1 cellular context compared by ENCODE assay signal in the genomic region with DNA sequence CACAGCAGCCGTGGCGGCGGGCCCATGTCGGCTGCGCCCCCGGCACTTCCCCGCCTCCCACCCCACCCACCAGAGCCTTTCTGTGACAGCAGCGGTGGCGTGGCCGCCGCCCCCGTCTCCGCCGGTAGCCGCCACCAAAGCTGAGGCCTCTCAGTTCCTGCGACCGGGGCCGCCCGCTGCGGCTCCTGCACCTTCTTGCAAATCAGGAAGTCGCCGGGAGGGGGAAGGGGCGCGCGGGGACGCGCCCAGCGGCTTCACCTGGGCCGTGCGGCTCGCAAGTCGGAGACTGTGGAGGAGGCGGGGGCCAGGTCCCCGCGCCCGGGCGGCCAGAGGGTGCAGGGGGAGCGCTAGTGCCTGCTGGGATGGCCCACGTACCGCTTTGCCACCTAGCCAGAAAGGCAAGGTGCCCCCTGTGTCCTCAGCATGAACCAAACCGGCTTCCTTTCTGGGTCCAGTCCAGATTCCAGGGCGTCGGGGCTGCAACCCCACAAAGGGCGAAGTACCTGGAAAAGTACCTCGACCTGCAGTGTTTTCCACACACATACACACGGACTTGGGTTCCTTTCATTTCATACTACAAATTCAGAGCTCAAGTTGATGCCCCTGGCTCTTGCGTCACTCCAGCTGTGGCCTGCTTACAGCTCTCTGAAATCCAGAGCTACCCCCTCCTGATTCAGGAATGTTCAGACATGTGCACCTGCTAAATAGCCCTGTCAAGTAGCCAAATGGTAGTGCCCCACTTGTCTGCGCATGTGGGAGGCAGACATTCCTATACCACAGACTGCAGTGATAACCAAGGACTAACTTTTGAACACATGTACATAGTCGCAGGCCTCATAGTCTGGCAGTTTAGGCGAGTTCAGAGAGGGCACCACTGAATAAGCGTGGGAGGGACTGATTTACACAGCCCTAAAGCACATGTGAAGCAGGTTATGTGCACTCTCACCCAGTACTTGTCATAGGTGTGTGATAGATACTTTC.
TF ChIP-seq lines count a peak whose summit lies in the region.

A gene with protein sequence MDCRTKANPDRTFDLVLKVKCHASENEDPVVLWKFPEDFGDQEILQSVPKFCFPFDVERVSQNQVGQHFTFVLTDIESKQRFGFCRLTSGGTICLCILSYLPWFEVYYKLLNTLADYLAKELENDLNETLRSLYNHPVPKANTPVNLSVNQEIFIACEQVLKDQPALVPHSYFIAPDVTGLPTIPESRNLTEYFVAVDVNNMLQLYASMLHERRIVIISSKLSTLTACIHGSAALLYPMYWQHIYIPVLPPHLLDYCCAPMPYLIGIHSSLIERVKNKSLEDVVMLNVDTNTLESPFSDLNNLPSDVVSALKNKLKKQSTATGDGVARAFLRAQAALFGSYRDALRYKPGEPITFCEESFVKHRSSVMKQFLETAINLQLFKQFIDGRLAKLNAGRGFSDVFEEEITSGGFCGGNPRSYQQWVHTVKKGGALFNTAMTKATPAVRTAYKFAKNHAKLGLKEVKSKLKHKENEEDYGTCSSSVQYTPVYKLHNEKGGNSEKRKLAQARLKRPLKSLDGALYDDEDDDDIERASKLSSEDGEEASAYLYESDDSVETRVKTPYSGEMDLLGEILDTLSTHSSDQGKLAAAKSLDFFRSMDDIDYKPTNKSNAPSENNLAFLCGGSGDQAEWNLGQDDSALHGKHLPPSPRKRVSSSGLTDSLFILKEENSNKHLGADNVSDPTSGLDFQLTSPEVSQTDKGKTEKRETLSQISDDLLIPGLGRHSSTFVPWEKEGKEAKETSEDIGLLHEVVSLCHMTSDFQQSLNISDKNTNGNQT (minus strand): TSS at position 199 of the 981 bp plus-strand sequence. CDS start 325 bp downstream, outside the sequence.

TF ChIP-seq in K562, 482 proteins besides CTCF, POLR2A, EP300 and RAD21 (continued from another document and continues in another):
- TF ChIP-seq, protein P1, sequence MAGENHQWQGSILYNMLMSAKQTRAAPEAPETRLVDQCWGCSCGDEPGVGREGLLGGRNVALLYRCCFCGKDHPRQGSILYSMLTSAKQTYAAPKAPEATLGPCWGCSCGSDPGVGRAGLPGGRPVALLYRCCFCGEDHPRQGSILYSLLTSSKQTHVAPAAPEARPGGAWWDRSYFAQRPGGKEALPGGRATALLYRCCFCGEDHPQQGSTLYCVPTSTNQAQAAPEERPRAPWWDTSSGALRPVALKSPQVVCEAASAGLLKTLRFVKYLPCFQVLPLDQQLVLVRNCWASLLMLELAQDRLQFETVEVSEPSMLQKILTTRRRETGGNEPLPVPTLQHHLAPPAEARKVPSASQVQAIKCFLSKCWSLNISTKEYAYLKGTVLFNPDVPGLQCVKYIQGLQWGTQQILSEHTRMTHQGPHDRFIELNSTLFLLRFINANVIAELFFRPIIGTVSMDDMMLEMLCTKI (IDR thresholded peaks at IDR 0.05; ENCODE audit: partially characterized antibody): no peak
- TF ChIP-seq, protein P2, sequence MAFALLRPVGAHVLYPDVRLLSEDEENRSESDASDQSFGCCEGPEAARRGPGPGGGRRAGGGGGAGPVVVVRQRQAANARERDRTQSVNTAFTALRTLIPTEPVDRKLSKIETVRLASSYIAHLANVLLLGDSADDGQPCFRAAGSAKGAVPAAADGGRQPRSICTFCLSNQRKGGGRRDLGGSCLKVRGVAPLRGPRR (CRISPR knock-in tag; IDR thresholded peaks at IDR 0.05): no peak
- TF ChIP-seq, protein P3, sequence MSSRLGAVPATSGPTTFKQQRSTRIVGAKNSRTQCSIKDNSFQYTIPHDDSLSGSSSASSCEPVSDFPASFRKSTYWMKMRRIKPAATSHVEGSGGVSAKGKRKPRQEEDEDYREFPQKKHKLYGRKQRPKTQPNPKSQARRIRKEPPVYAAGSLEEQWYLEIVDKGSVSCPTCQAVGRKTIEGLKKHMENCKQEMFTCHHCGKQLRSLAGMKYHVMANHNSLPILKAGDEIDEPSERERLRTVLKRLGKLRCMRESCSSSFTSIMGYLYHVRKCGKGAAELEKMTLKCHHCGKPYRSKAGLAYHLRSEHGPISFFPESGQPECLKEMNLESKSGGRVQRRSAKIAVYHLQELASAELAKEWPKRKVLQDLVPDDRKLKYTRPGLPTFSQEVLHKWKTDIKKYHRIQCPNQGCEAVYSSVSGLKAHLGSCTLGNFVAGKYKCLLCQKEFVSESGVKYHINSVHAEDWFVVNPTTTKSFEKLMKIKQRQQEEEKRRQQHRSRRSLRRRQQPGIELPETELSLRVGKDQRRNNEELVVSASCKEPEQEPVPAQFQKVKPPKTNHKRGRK (tag; IDR thresholded peaks at IDR 0.05): no peak
- TF ChIP-seq, protein P4, sequence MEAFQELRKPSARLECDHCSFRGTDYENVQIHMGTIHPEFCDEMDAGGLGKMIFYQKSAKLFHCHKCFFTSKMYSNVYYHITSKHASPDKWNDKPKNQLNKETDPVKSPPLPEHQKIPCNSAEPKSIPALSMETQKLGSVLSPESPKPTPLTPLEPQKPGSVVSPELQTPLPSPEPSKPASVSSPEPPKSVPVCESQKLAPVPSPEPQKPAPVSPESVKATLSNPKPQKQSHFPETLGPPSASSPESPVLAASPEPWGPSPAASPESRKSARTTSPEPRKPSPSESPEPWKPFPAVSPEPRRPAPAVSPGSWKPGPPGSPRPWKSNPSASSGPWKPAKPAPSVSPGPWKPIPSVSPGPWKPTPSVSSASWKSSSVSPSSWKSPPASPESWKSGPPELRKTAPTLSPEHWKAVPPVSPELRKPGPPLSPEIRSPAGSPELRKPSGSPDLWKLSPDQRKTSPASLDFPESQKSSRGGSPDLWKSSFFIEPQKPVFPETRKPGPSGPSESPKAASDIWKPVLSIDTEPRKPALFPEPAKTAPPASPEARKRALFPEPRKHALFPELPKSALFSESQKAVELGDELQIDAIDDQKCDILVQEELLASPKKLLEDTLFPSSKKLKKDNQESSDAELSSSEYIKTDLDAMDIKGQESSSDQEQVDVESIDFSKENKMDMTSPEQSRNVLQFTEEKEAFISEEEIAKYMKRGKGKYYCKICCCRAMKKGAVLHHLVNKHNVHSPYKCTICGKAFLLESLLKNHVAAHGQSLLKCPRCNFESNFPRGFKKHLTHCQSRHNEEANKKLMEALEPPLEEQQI (IDR thresholded peaks at IDR 0.05): no peak
- TF ChIP-seq RBM25 (IDR thresholded peaks at IDR 0.05; ENCODE audit: low read depth, low read length, severe bottlenecking) (no peak), MBD2 (IDR thresholded peaks at IDR 0.05; ENCODE audit: borderline replicate concordance, low read depth) (peak; percentile 48; the same call in 1 of the 2 replicates), NCOR1 (IDR thresholded peaks at IDR 0.05) (peak; percentile 64), ZNF75A (CRISPR knock-in tag; IDR thresholded peaks at IDR 0.05) (no peak), NR3C1 (CRISPR knock-in tag; IDR thresholded peaks at IDR 0.05) (peak; percentile 5; the same call in 1 of the 2 replicates), FOXA3 (CRISPR knock-in tag; conservative IDR thresholded peaks at IDR 0.05 in 1 of 2, IDR thresholded peaks at IDR 0.05 in 1 of 2) (0 out of 4 replicates have a peak, but pooled peaks of 1 of the 2 experiments have one; percentile 1), NFE2 (IDR thresholded peaks at IDR 0.05; ENCODE audit: low read depth) (no peak), ZNF699 (CRISPR knock-in tag; IDR thresholded peaks at IDR 0.05; ENCODE audit: insufficient replicate concordance) (no peak), NCOA6 (IDR thresholded peaks at IDR 0.05) (no peak), RBM34 (IDR thresholded peaks at IDR 0.05; ENCODE audit: borderline replicate concordance, insufficient read depth, low read length) (no peak), DMBX1 (CRISPR knock-in tag; IDR thresholded peaks at IDR 0.05; ENCODE audit: borderline replicate concordance) (peak; percentile 53), ZNF232 (CRISPR knock-in tag; IDR thresholded peaks at IDR 0.05) (no peak), BRD9 (IDR thresholded peaks at IDR 0.05; ENCODE audit: low read depth, partially characterized antibody) (no peak), EWSR1 (IDR thresholded peaks at IDR 0.05; ENCODE audit: borderline replicate concordance, low read depth, partially characterized antibody) (no peak), ZNF217 (CRISPR knock-in tag; IDR thresholded peaks at IDR 0.05) (no peak), HDAC3 (IDR thresholded peaks at IDR 0.05; ENCODE audit: borderline replicate concordance, partially characterized antibody) (peak; percentile 41), OTX1 (CRISPR knock-in tag; IDR thresholded peaks at IDR 0.05) (no peak), ZNF134 (CRISPR knock-in tag; conservative IDR thresholded peaks at IDR 0.05) (no peak), SMAD4 (CRISPR knock-in tag; conservative IDR thresholded peaks at IDR 0.05) (peak; percentile 53; the same call in 1 of the 2 replicates), TEAD1 (CRISPR knock-in tag; IDR thresholded peaks at IDR 0.05) (no peak; a peak in 1 of 4 replicates), NUFIP1 (IDR thresholded peaks at IDR 0.05; ENCODE audit: partially characterized antibody) (no peak), XRCC5 (IDR thresholded peaks at IDR 0.05; ENCODE audit: low read depth, low read length) (no peak), CTBP1 (IDR thresholded peaks at IDR 0.05; ENCODE audit: borderline replicate concordance) (peak; percentile 55; the same call in 1 of the 2 replicates)
- TF ChIP-seq, protein P5, sequence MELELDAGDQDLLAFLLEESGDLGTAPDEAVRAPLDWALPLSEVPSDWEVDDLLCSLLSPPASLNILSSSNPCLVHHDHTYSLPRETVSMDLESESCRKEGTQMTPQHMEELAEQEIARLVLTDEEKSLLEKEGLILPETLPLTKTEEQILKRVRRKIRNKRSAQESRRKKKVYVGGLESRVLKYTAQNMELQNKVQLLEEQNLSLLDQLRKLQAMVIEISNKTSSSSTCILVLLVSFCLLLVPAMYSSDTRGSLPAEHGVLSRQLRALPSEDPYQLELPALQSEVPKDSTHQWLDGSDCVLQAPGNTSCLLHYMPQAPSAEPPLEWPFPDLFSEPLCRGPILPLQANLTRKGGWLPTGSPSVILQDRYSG (tag; conservative IDR thresholded peaks at IDR 0.05; ENCODE audit: low read depth): no peak
- TF ChIP-seq, protein P6, sequence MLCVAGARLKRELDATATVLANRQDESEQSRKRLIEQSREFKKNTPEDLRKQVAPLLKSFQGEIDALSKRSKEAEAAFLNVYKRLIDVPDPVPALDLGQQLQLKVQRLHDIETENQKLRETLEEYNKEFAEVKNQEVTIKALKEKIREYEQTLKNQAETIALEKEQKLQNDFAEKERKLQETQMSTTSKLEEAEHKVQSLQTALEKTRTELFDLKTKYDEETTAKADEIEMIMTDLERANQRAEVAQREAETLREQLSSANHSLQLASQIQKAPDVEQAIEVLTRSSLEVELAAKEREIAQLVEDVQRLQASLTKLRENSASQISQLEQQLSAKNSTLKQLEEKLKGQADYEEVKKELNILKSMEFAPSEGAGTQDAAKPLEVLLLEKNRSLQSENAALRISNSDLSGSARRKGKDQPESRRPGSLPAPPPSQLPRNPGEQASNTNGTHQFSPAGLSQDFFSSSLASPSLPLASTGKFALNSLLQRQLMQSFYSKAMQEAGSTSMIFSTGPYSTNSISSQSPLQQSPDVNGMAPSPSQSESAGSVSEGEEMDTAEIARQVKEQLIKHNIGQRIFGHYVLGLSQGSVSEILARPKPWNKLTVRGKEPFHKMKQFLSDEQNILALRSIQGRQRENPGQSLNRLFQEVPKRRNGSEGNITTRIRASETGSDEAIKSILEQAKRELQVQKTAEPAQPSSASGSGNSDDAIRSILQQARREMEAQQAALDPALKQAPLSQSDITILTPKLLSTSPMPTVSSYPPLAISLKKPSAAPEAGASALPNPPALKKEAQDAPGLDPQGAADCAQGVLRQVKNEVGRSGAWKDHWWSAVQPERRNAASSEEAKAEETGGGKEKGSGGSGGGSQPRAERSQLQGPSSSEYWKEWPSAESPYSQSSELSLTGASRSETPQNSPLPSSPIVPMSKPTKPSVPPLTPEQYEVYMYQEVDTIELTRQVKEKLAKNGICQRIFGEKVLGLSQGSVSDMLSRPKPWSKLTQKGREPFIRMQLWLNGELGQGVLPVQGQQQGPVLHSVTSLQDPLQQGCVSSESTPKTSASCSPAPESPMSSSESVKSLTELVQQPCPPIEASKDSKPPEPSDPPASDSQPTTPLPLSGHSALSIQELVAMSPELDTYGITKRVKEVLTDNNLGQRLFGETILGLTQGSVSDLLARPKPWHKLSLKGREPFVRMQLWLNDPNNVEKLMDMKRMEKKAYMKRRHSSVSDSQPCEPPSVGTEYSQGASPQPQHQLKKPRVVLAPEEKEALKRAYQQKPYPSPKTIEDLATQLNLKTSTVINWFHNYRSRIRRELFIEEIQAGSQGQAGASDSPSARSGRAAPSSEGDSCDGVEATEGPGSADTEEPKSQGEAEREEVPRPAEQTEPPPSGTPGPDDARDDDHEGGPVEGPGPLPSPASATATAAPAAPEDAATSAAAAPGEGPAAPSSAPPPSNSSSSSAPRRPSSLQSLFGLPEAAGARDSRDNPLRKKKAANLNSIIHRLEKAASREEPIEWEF (CRISPR knock-in tag; IDR thresholded peaks at IDR 0.05): no peak
- TF ChIP-seq, protein P7, sequence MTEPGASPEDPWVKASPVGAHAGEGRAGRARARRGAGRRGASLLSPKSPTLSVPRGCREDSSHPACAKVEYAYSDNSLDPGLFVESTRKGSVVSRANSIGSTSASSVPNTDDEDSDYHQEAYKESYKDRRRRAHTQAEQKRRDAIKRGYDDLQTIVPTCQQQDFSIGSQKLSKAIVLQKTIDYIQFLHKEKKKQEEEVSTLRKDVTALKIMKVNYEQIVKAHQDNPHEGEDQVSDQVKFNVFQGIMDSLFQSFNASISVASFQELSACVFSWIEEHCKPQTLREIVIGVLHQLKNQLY (CRISPR knock-in tag; conservative IDR thresholded peaks at IDR 0.05): no peak
- TF ChIP-seq, protein P8, sequence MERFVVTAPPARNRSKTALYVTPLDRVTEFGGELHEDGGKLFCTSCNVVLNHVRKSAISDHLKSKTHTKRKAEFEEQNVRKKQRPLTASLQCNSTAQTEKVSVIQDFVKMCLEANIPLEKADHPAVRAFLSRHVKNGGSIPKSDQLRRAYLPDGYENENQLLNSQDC (CRISPR knock-in tag; IDR thresholded peaks at IDR 0.05): no peak; the same call in 1 of the 2 replicates
- TF ChIP-seq, protein P9, sequence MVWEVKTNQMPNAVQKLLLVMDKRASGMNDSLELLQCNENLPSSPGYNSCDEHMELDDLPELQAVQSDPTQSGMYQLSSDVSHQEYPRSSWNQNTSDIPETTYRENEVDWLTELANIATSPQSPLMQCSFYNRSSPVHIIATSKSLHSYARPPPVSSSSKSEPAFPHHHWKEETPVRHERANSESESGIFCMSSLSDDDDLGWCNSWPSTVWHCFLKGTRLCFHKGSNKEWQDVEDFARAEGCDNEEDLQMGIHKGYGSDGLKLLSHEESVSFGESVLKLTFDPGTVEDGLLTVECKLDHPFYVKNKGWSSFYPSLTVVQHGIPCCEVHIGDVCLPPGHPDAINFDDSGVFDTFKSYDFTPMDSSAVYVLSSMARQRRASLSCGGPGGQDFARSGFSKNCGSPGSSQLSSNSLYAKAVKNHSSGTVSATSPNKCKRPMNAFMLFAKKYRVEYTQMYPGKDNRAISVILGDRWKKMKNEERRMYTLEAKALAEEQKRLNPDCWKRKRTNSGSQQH (CRISPR knock-in tag; IDR thresholded peaks at IDR 0.05): no peak
- TF ChIP-seq, protein P10, sequence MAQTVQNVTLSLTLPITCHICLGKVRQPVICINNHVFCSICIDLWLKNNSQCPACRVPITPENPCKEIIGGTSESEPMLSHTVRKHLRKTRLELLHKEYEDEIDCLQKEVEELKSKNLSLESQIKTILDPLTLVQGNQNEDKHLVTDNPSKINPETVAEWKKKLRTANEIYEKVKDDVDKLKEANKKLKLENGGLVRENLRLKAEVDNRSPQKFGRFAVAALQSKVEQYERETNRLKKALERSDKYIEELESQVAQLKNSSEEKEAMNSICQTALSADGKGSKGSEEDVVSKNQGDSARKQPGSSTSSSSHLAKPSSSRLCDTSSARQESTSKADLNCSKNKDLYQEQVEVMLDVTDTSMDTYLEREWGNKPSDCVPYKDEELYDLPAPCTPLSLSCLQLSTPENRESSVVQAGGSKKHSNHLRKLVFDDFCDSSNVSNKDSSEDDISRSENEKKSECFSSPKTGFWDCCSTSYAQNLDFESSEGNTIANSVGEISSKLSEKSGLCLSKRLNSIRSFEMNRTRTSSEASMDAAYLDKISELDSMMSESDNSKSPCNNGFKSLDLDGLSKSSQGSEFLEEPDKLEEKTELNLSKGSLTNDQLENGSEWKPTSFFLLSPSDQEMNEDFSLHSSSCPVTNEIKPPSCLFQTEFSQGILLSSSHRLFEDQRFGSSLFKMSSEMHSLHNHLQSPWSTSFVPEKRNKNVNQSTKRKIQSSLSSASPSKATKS (CRISPR knock-in tag; IDR thresholded peaks at IDR 0.05): no peak
